Comparison of ENCODE assay signal across 9 cellular contexts in the genomic region with DNA sequence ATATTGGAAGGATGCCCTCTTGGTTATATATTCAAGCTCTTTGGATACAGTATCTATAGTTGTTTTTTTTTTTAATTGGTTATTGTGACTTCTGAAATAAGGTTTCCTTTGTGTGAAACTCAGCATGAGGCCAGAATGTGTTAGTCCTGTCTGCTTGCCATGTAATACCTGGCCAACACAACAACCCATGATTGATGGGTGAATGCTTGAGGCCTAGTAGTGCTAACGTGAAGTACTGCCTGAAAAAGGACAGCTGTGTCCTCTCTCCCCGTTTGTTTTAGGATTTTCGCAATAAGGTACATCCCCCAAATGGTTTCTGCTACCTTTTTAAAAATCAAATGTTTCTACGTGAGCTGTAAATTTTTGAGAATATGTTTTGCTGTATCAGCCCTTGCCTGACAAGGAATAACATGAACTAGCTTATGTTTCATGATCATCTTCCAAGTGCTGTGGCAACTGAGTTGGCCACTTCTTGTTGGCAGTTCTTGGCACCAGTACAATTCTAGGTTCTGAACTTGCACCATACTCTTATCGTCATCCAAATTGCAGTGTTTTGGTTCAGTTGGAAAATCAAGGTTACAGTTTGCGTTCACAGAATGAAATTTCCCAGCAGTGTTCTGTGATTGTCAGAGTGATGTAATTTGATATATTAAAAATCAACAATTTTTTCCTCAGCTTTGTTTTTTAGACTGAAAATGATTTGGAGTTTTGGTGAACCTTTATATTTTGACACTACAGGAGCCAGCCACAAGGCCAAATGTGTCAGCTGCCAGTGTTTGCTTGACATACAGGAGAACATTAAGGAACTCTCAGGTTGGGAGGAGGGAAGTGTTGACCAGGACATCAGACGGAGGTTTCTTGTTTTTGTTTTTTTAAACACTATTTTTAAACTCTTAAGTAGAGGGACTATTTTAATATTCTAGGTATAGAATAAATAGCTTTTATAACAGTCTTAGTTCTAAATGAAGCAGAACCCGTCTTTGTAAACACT. TPM values are rescaled to one million over a fixed set of nuclear protein-coding genes. Genes with fewer than 3 reads are reported as not detected.
DNase-seq lines count a peak whose midpoint lies in the region; ATAC-seq, FAIRE-seq and TF ChIP-seq lines count a peak whose summit lies in the region.
"Had no signal": no experiment of that assay in that cellular context is flagged by ENCODE, and none has a peak within 500 bp of the region (broad histone marks: within the 10 kb centered on the region; RNA-seq: fewer than 3 reads in every experiment).

No MANE protein-coding gene starts in this region.

- intact Hi-C loops in gastrocnemius medialis (cut with DNase I; ENCODE audit: low total_unique reads) = no loop called here

- in situ Hi-C loops in gastrocnemius medialis (cut with MboI; ENCODE audit: low sequenced_read_pairs in 4 of 4) = loop anchor here in 3 of 4 donors (5.0 to 25.0 kb wide), 4 partner anchors 45 to 367 kb away; partner anchors contain the start of genes DDIT4 (in 1 of the 3) and PSAP (in 1 of the 3)

- H3K27me3 ChIP-seq in gastrocnemius medialis = no peaks in the 10 kb centered on the region

- no peak for TF ChIP-seq RAD21 in Ishikawa (IDR thresholded peaks at IDR 0.05; ENCODE audit: low read depth)

- TF ChIP-seq CTCF in fibroblast of villous mesenchyme (IDR thresholded peaks at IDR 0.05; ENCODE audit: insufficient read depth, low read depth, low read length) = no peak
- no peak for TF ChIP-seq CTCF in gastrocnemius medialis (IDR thresholded peaks at IDR 0.05 in 4 of 5, conservative IDR thresholded peaks at IDR 0.05 in 1 of 5)

- DNase-seq in SHP77 treated with DMSO at 0.1 percent for 48 hours (lab: John Stamatoyannopoulos, UW) = peak; percentile 29
- peak; percentile 40 for DNase-seq in fibroblast of villous mesenchyme (ENCODE audit: low read depth)
- peak; percentile 75 to 79 for DNase-seq in gastrocnemius medialis
- DNase-seq in activated gamma-delta T cell treated with Interleukin-2 at 50 U/mL for 16 hours = no peak
- DNase-seq in GM19239 (ENCODE audit: insufficient read length, low spot score) = no peak
- DNase-seq: H7 had no signal

- no peaks in the 10 kb centered on the region for H3K9me3 ChIP-seq in gastrocnemius medialis

- TF ChIP-seq EP300 in Ishikawa (IDR thresholded peaks at IDR 0.05; ENCODE audit: borderline replicate concordance) = no peak

- peak; percentile 60 to 63 for TF ChIP-seq POLR2A in gastrocnemius medialis (IDR thresholded peaks at IDR 0.05)

- H3K4me1 ChIP-seq in gastrocnemius medialis = peaks cover 55 to 71% of the 10 kb centered on the region in 2 donors

- peaks cover 0 to 24% of the 10 kb centered on the region in 2 donors for H3K36me3 ChIP-seq in gastrocnemius medialis

- peak overlapping the region; percentile 94 to 99 (median 98) for H3K27ac ChIP-seq in gastrocnemius medialis

- FAIRE-seq in GM19239 (lab: Jason Lieb, UNC) = no peak

- H3K4me3 ChIP-seq in fibroblast of villous mesenchyme (ENCODE audit: low read depth, low read length) = no peak overlapping the region
- H3K4me3 ChIP-seq in gastrocnemius medialis = no peak overlapping the region

- ATAC-seq in gastrocnemius medialis (peak; percentile 82 to 84), HG02623 (IDR thresholded peaks at IDR 0.05; ENCODE audit: unreplicated experiment) (no peak), HG02970 (IDR thresholded peaks at IDR 0.05; ENCODE audit: low FRiP score, unreplicated experiment) (no peak)

TF ChIP-seq in Ishikawa, 13 proteins besides CTCF, POLR2A, EP300 and RAD21:
- TF ChIP-seq TAF1 (IDR thresholded peaks at IDR 0.05; ENCODE audit: low read depth) (no peak), CEBPB (IDR thresholded peaks at IDR 0.05) (peak; percentile 38; the same call in 1 of the 2 replicates), TEAD4 (IDR thresholded peaks at IDR 0.05) (no peak), REST (IDR thresholded peaks at IDR 0.05; ENCODE audit: low read depth) (no peak)

RNA-seq across cellular contexts. Expression of gene ASCC1, which starts 13.5 kb away (rescaled TPM):
- 32.5 and 41.0 TPM in 2 replicates for total RNA-seq in fibroblast of villous mesenchyme
- total RNA-seq in gastrocnemius medialis = 10 to 100 TPM; 26.1 to 31.1 (median 29.6) TPM

RNA-seq across cellular contexts. Expression of gene ANAPC16, which starts 13.7 kb away (rescaled TPM):
- 43.2 and 66.1 TPM in 2 replicates for total RNA-seq in fibroblast of villous mesenchyme
- total RNA-seq in gastrocnemius medialis = 100 to 1,000 TPM in 2 of 4 donors, 10 to 100 TPM in 2; 70.9 to 168 (median 105) TPM

RNA-seq across cellular contexts. Expression of gene DDIT4, which starts 44.2 kb away (rescaled TPM):
- total RNA-seq in fibroblast of villous mesenchyme = 88.5 and 325 TPM in 2 replicates
- 100 to 1,000 TPM; 296 to 667 (median 319) TPM for total RNA-seq in gastrocnemius medialis

Comparison
In these comparisons a context has a peak if more than half of its experiments do, and no peak if none do; other contexts are left out.
1. DNase-seq: peak in SHP77 treated with DMSO at 0.1 percent for 48 hours (single experiment), fibroblast of villous mesenchyme (single experiment) and gastrocnemius medialis (2 of 2); none in activated gamma-delta T cell treated with Interleukin-2 at 50 U/mL for 16 hours (single experiment) and GM19239 (single experiment).
2. ATAC-seq: peak in gastrocnemius medialis (2 of 2); none in HG02623 (single experiment) and HG02970 (single experiment).